17 cellular contexts compared by ENCODE assay signal in genomic region chr12:51318057-51318806, GRCh38. TPM values are rescaled to one million over a fixed set of nuclear protein-coding genes. Genes with fewer than 3 reads are reported as not detected.
DNase-seq lines count a peak whose midpoint lies in the region; ATAC-seq and TF ChIP-seq lines count a peak whose summit lies in the region.
"Not testable (repeated sequence)": the region's sequence is repeated elsewhere in the genome, so short reads cannot be mapped to it uniquely, and the experiment has no call there.
"Had no signal": no experiment of that assay in that cellular context is flagged by ENCODE, and none has a peak within 500 bp of the region (broad histone marks: within the 10 kb centered on the region; RNA-seq: fewer than 3 reads in every experiment).

No MANE protein-coding gene starts in this region.

- not testable (repeated sequence) for H3K9me2 ChIP-seq in PC-9 (ENCODE audit: insufficient read depth)

- CTCF ChIA-PET in PC-9 (lab: Charles Lee) = interaction anchor here (2.0 kb wide), 1 partner anchor 23 kb away, joined by 13 read pairs; no protein-coding TSS in a partner anchor
- CTCF ChIA-PET in activated CD8-positive, alpha-beta T cell treated with anti-CD3 and anti-CD28 coated beads for 36 hours (lab: Charles Lee) = interaction anchor here (0.8 to 5.9 kb wide), 3 partner anchors 10 to 49 kb away, joined by 4 to 38 read pairs (median 6); no protein-coding TSS in a partner anchor
- CTCF ChIA-PET in naive thymus-derived CD4-positive, alpha-beta T cell (lab: Charles Lee) = interaction anchor here (0.6 to 7.3 kb wide), 10 partner anchors 9 to 100 kb away, joined by 3 to 88 read pairs (median 4); partner anchors contain the start of genes POU6F1 and SMAGP

- POLR2A ChIA-PET in PC-9 (lab: Charles Lee; ENCODE audit: unreplicated experiment) = interaction anchor here (0.7 to 1.4 kb wide), 2 partner anchors 9 to 10 kb away, joined by 4 to 12 read pairs; no protein-coding TSS in a partner anchor
- POLR2A ChIA-PET in activated CD8-positive, alpha-beta T cell treated with anti-CD3 and anti-CD28 coated beads for 36 hours (lab: Charles Lee) = interaction anchor here (0.6 to 1.2 kb wide), 3 partner anchors 74 to 322 kb away, joined by 3 read pairs; partner anchors contain the start of gene DAZAP2
- POLR2A ChIA-PET in naive thymus-derived CD4-positive, alpha-beta T cell (lab: Charles Lee) = interaction anchor here (0.7 to 23.8 kb wide), 19 partner anchors 8 to 555 kb away, joined by 3 to 320 read pairs (median 4); partner anchors contain the start of genes DAZAP2, POU6F1, SLC11A2 and SMAGP

- TF ChIP-seq POLR2A in erythroblast (IDR thresholded peaks at IDR 0.05; ENCODE audit: low read length) = not testable (repeated sequence)

- not testable (repeated sequence) for H3K9me3 ChIP-seq in BLaER1 treated with 17β-estradiol and CSF1 and Interleukin-3, amounts not matched to agents 10 nM and 100 nM (replicated peaks in 1 of 11); HAP-1; PC-9 (ENCODE audit: insufficient read depth, low read depth); naive thymus-derived CD4-positive, alpha-beta T cell (ENCODE audit: control insufficient read depth in 2 of 3, low read length in 3 of 3)

- not testable (repeated sequence) for ATAC-seq in activated CD8-positive, alpha-beta T cell treated with anti-CD3 and anti-CD28 coated beads for 36 hours; naive thymus-derived CD4-positive, alpha-beta T cell; stimulated activated memory B cell treated with anti-CD40 and anti-IgM and Interleukin-4, amounts not matched to agents 10 μg/mL and 1 μg/mL and 100 μg/mL, for 72 hours

- not testable (repeated sequence) for H3K27me3 ChIP-seq in BLaER1 treated with 17β-estradiol and CSF1 and Interleukin-3, amounts not matched to agents 10 nM and 100 nM; HAP-1 (ENCODE audit: low read depth); PC-9 (ENCODE audit: insufficient read depth, low read depth); naive thymus-derived CD4-positive, alpha-beta T cell (ENCODE audit: control insufficient read depth in 2 of 2, insufficient read depth in 2 of 2, low read length in 2 of 2)

- peak overlapping the region in 4 of 11 experiments; percentile 49 to 70 (median 60); a peak in 8 of 22 replicates for H3K9ac ChIP-seq in BLaER1 treated with 17β-estradiol and CSF1 and Interleukin-3, amounts not matched to agents 10 nM and 100 nM

- DNase-seq in HAP-1 (ENCODE audit: low spot score in 2 of 2) (peak; percentile 22 to 48), PC-9 (peak; percentile 31 to 40), erythroblast (lab: John Stamatoyannopoulos, UW) (peak; percentile 26 to 65)
- not testable (repeated sequence) for DNase-seq in activated CD8-positive, alpha-beta T cell treated with anti-CD3 and anti-CD28 coated beads for 36 hours; activated naive CD8-positive, alpha-beta T cell treated with anti-CD3 and anti-CD28 coated beads for 36 hours; naive thymus-derived CD4-positive, alpha-beta T cell

- H3K36me3 Mint-ChIP-seq in activated CD8-positive, alpha-beta T cell treated with anti-CD3 and anti-CD28 coated beads for 36 hours (ENCODE audit: low read depth) = peaks cover 43% of the 10 kb centered on the region
- peaks cover 41% of the 10 kb centered on the region for H3K36me3 Mint-ChIP-seq in activated naive CD8-positive, alpha-beta T cell treated with anti-CD3 and anti-CD28 coated beads for 36 hours
- peaks cover 12 to 53% (median 43%) of the 10 kb centered on the region in 5 donors for H3K36me3 Mint-ChIP-seq in naive thymus-derived CD4-positive, alpha-beta T cell
- H3K36me3 Mint-ChIP-seq in stimulated activated memory B cell treated with anti-CD40 and anti-IgM and Interleukin-4, amounts not matched to agents 10 μg/mL and 1 μg/mL and 100 μg/mL, for 72 hours = not testable (repeated sequence)

- peak overlapping the region in 4 of 10 experiments; percentile 27 to 53 (median 42); a peak in 4 of 20 replicates for H3K4me3 ChIP-seq in BLaER1 treated with 17β-estradiol and CSF1 and Interleukin-3, amounts not matched to agents 10 nM and 100 nM
- H3K4me3 ChIP-seq in HAP-1, PC-9: not testable (repeated sequence)
- H3K4me3 ChIP-seq in naive thymus-derived CD4-positive, alpha-beta T cell (ENCODE audit: low read length) = peak overlapping the region; percentile 52

- not testable (repeated sequence) for TF ChIP-seq CTCF in PC-9 (conservative IDR thresholded peaks at IDR 0.05); activated CD8-positive, alpha-beta T cell treated with anti-CD3 and anti-CD28 coated beads for 36 hours (IDR thresholded peaks at IDR 0.05)

- not testable (repeated sequence) for H3K9me3 Mint-ChIP-seq in activated CD8-positive, alpha-beta T cell treated with anti-CD3 and anti-CD28 coated beads for 36 hours; activated naive CD8-positive, alpha-beta T cell treated with anti-CD3 and anti-CD28 coated beads for 36 hours; naive thymus-derived CD4-positive, alpha-beta T cell; stimulated activated memory B cell treated with anti-CD40 and anti-IgM and Interleukin-4, amounts not matched to agents 10 μg/mL and 1 μg/mL and 100 μg/mL, for 72 hours

- not testable (repeated sequence) for H3K79me2 ChIP-seq in PC-9 (ENCODE audit: low read depth)

- intact Hi-C loops in PC-9 (cut with micrococcal nuclease; ENCODE audit: unreplicated experiment); activated CD8-positive, alpha-beta T cell treated with anti-CD3 and anti-CD28 coated beads for 36 hours (cut with micrococcal nuclease): not testable (repeated sequence)
- intact Hi-C loops in naive thymus-derived CD4-positive, alpha-beta T cell (cut with micrococcal nuclease) = loop anchor here in 1 of 2 donors (2.0 to 5.0 kb wide), 2 partner anchors 51 to 291 kb away; partner anchors contain the start of gene SLC11A2

- H3K4me1 Mint-ChIP-seq in activated CD8-positive, alpha-beta T cell treated with anti-CD3 and anti-CD28 coated beads for 36 hours (ENCODE audit: low read depth) = peaks cover 66% of the 10 kb centered on the region
- H3K4me1 Mint-ChIP-seq in activated naive CD8-positive, alpha-beta T cell treated with anti-CD3 and anti-CD28 coated beads for 36 hours = peaks cover 60% of the 10 kb centered on the region
- H3K4me1 Mint-ChIP-seq in naive thymus-derived CD4-positive, alpha-beta T cell = peaks cover 52 to 89% (median 69%) of the 10 kb centered on the region in 7 donors
- H3K4me1 Mint-ChIP-seq in stimulated activated memory B cell treated with anti-CD40 and anti-IgM and Interleukin-4, amounts not matched to agents 10 μg/mL and 1 μg/mL and 100 μg/mL, for 72 hours = peaks cover 74% of the 10 kb centered on the region

- not testable (repeated sequence) for BruUV-seq in PC-9 (replicated peaks; lab: Mats Ljungman, UMichigan)

- H2AFZ ChIP-seq in PC-9 = not testable (repeated sequence)

- peaks cover 25% of the 10 kb centered on the region; the same call in 1 of the 2 replicates for H3F3A ChIP-seq in PC-9 (ENCODE audit: insufficient read depth, low read depth)

- H3K36me3 ChIP-seq in BLaER1 treated with 17β-estradiol and CSF1 and Interleukin-3, amounts not matched to agents 10 nM and 100 nM = peaks cover 0 to 66% (median 0%) of the 10 kb centered on the region in 11 experiments; a peak in 9 of 22 replicates
- not testable (repeated sequence) for H3K36me3 ChIP-seq in HAP-1 (replicated peaks); PC-9 (ENCODE audit: low read depth)
- H3K36me3 ChIP-seq in naive thymus-derived CD4-positive, alpha-beta T cell (ENCODE audit: control insufficient read depth in 2 of 3, insufficient read depth in 3 of 3, low read length in 3 of 3) = peaks cover 0 to 11% (median 5%) of the 10 kb centered on the region in 3 experiments

- H3K27ac Mint-ChIP-seq in activated CD8-positive, alpha-beta T cell treated with anti-CD3 and anti-CD28 coated beads for 36 hours = peak overlapping the region; percentile 91
- H3K27ac Mint-ChIP-seq in activated naive CD8-positive, alpha-beta T cell treated with anti-CD3 and anti-CD28 coated beads for 36 hours = peak overlapping the region; percentile 78
- peak overlapping the region; percentile 89 to 99 (median 96) for H3K27ac Mint-ChIP-seq in naive thymus-derived CD4-positive, alpha-beta T cell
- H3K27ac Mint-ChIP-seq in stimulated activated memory B cell treated with anti-CD40 and anti-IgM and Interleukin-4, amounts not matched to agents 10 μg/mL and 1 μg/mL and 100 μg/mL, for 72 hours = peak overlapping the region; percentile 69

- not testable (repeated sequence) for H3K27me3 Mint-ChIP-seq in activated CD8-positive, alpha-beta T cell treated with anti-CD3 and anti-CD28 coated beads for 36 hours; activated naive CD8-positive, alpha-beta T cell treated with anti-CD3 and anti-CD28 coated beads for 36 hours; naive thymus-derived CD4-positive, alpha-beta T cell; stimulated activated memory B cell treated with anti-CD40 and anti-IgM and Interleukin-4, amounts not matched to agents 10 μg/mL and 1 μg/mL and 100 μg/mL, for 72 hours

- H3K4me2 ChIP-seq in BLaER1 treated with 17β-estradiol and CSF1 and Interleukin-3, amounts not matched to agents 10 nM and 100 nM = peak overlapping the region; percentile 69 to 98 (median 95)
- H3K4me2 ChIP-seq in PC-9 = peak overlapping the region; percentile 37; the same call in 1 of the 2 replicates

- H3K4me1 ChIP-seq in BLaER1 treated with 17β-estradiol and CSF1 and Interleukin-3, amounts not matched to agents 10 nM and 100 nM = peaks cover 49 to 69% (median 55%) of the 10 kb centered on the region in 10 experiments
- peaks cover 31% of the 10 kb centered on the region for H3K4me1 ChIP-seq in HAP-1
- H3K4me1 ChIP-seq in PC-9 (replicated peaks; ENCODE audit: insufficient read depth) = peaks cover 52% of the 10 kb centered on the region
- peaks cover 57 to 75% of the 10 kb centered on the region in 2 donors for H3K4me1 ChIP-seq in naive thymus-derived CD4-positive, alpha-beta T cell (ENCODE audit: control insufficient read depth in 2 of 2, insufficient read depth in 2 of 2, low read length in 2 of 2)

- H3K4me3 Mint-ChIP-seq in activated CD8-positive, alpha-beta T cell treated with anti-CD3 and anti-CD28 coated beads for 36 hours; activated naive CD8-positive, alpha-beta T cell treated with anti-CD3 and anti-CD28 coated beads for 36 hours; stimulated activated memory B cell treated with anti-CD40 and anti-IgM and Interleukin-4, amounts not matched to agents 10 μg/mL and 1 μg/mL and 100 μg/mL, for 72 hours: not testable (repeated sequence)
- peak overlapping the region; percentile 69 to 99 (median 86) for H3K4me3 Mint-ChIP-seq in naive thymus-derived CD4-positive, alpha-beta T cell

- H4K20me1 ChIP-seq in BLaER1 treated with 17β-estradiol and CSF1 and Interleukin-3, amounts not matched to agents 10 nM and 100 nM = peaks cover 0 to 75% (median 0%) of the 10 kb centered on the region in 11 experiments; a peak in 5 of 22 replicates
- H4K20me1 ChIP-seq in PC-9 (ENCODE audit: insufficient read depth) = not testable (repeated sequence)

- in situ Hi-C loops in HAP-1 (cut with MboI; ENCODE audit: low sequenced_read_pairs) = not testable (repeated sequence)

- H3K27ac ChIP-seq in BLaER1 treated with 17β-estradiol and CSF1 and Interleukin-3, amounts not matched to agents 10 nM and 100 nM = peak overlapping the region in 8 of 11 experiments; percentile 42 to 99 (median 88); a peak in 13 of 22 replicates
- not testable (repeated sequence) for H3K27ac ChIP-seq in PC-9
- peak overlapping the region; percentile 95 for H3K27ac ChIP-seq in naive thymus-derived CD4-positive, alpha-beta T cell (ENCODE audit: low read depth, low read length)

RNA-seq across cellular contexts. Expression of gene BIN2, which starts 5.7 kb away (rescaled TPM):
- not detected in 2 replicates for total RNA-seq in PC-9 (2021)
- 10 to 100 TPM; 39.5 to 41.7 TPM for total RNA-seq in activated CD8-positive, alpha-beta T cell treated with anti-CD3 and anti-CD28 coated beads for 36 hours
- 10 to 100 TPM; 32.0 to 34.2 TPM for total RNA-seq in activated naive CD8-positive, alpha-beta T cell treated with anti-CD3 and anti-CD28 coated beads for 36 hours
- total RNA-seq in naive thymus-derived CD4-positive, alpha-beta T cell = 100 to 1,000 TPM; 159 to 255 (median 249) TPM
- polyA plus RNA-seq in naive thymus-derived CD4-positive, alpha-beta T cell = 100 to 1,000 TPM; 198 to 290 TPM
- total RNA-seq: A673, fibroblast of lung, H9, progenitor cell of endocrine pancreas had no signal
- polyA plus RNA-seq: BJ, fibroblast of lung had no signal

RNA-seq across cellular contexts. Expression of gene CELA1, which starts 28.2 kb away (rescaled TPM):
- 0.58 TPM in 1 of 2 replicates, not detected in the other for total RNA-seq in PC-9 (2021)
- under 1 TPM in 1 of 2 experiments, not detected in 1; 0.29 TPM for total RNA-seq in activated CD8-positive, alpha-beta T cell treated with anti-CD3 and anti-CD28 coated beads for 36 hours
- total RNA-seq in activated naive CD8-positive, alpha-beta T cell treated with anti-CD3 and anti-CD28 coated beads for 36 hours = not detected
- total RNA-seq in naive thymus-derived CD4-positive, alpha-beta T cell = 1 to 10 TPM in 4 of 5 experiments, not detected in 1; 1.1 to 2.1 (median 1.4) TPM
- polyA plus RNA-seq in naive thymus-derived CD4-positive, alpha-beta T cell = 1 to 10 TPM; 3.8 to 9.2 TPM
- total RNA-seq: A673, fibroblast of lung, H9, left ventricle myocardium superior, mucosa of descending colon, progenitor cell of endocrine pancreas, sigmoid colon, uterus had no signal
- polyA plus RNA-seq: BJ, fibroblast of lung, sigmoid colon had no signal

RNA-seq across cellular contexts. Expression of gene SMAGP, which starts 48.0 kb away (rescaled TPM):
- 36.3 and 42.9 TPM in 2 replicates for total RNA-seq in PC-9 (2021)
- total RNA-seq in activated CD8-positive, alpha-beta T cell treated with anti-CD3 and anti-CD28 coated beads for 36 hours = 1 to 10 TPM in 1 of 2 experiments, under 1 TPM in 1; 0.96 to 1.4 TPM
- 1 to 10 TPM in 1 of 2 experiments, under 1 TPM in 1; 0.64 to 1.3 TPM for total RNA-seq in activated naive CD8-positive, alpha-beta T cell treated with anti-CD3 and anti-CD28 coated beads for 36 hours
- 1 to 10 TPM; 1.5 to 7.4 (median 4.2) TPM for total RNA-seq in naive thymus-derived CD4-positive, alpha-beta T cell
- 10 to 100 TPM; 10.6 to 16.2 TPM for polyA plus RNA-seq in naive thymus-derived CD4-positive, alpha-beta T cell

Comparison
In these comparisons a context has a peak if more than half of its experiments do, and no peak if none do; other contexts are left out.
1. RNA of gene BIN2, which starts 5.7 kb away (total RNA-seq): 159 to 255 TPM in naive thymus-derived CD4-positive, alpha-beta T cell, 39.5 to 41.7 TPM in activated CD8-positive, alpha-beta T cell treated with anti-CD3 and anti-CD28 coated beads for 36 hours and 32.0 to 34.2 TPM in activated naive CD8-positive, alpha-beta T cell treated with anti-CD3 and anti-CD28 coated beads for 36 hours; not detected in PC-9; every median in the first group is over 10 times any median in the second.
2. Peak in every context shown above with its lines, with median percentiles within 50 percentile points of each other: H3K27ac Mint-ChIP-seq.